1 cellular context compared by ENCODE assay signal in the genomic region with DNA sequence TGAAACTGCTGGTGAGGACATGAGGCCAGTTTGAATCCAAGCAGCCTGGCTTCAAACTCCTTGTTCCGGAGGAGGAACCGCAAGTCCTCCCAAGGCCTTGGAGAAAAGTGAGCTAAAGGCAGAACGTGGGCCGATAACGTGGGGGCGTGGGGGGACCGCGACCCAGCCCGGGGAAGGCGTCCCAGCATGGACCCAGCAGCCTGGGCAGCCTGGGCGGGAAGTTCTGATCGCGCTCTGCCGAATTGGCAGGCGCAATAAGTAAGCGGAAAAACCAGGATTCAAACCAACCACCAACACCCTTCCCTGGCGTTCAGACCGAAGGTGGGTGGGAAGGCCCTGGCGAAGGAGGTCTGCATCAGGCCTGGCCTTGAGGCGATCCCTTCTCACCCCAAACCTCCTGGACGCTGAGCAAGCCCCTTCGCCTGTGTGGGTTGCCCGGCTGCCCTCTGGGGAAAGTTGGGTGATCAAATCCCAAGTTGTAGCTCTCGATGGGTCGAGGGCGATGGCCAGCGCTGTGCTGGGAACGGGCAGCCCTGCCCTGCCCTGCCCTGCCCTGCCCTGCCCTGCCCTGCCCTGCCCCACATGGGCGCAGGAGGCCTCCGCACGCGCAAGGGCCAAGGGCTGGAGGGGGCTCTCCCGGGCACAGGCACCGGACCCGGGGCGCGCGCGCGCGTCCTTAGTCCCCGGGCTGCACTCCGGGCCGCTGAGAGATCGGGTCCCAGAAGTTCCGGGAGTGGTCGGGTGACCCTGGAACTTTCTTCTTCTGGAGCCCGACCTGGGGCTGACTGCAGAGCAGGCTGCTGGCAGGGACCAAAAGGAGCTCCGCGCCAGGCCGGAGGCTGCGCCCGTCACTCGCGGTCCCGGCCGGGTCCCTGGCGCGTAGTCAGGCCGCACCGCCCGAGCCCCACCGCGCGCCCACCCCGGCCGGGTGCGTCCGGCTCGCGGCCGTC.
TF ChIP-seq lines count a peak whose summit lies in the region.

No MANE protein-coding gene starts in this region.

TF ChIP-seq in SK-N-SH, 30 proteins besides CTCF, POLR2A, EP300 and RAD21 (continued from another document):
- no peak for TF ChIP-seq FOSL2 (IDR thresholded peaks at IDR 0.05; ENCODE audit: borderline replicate concordance, low read depth)
- TF ChIP-seq, protein P1, sequence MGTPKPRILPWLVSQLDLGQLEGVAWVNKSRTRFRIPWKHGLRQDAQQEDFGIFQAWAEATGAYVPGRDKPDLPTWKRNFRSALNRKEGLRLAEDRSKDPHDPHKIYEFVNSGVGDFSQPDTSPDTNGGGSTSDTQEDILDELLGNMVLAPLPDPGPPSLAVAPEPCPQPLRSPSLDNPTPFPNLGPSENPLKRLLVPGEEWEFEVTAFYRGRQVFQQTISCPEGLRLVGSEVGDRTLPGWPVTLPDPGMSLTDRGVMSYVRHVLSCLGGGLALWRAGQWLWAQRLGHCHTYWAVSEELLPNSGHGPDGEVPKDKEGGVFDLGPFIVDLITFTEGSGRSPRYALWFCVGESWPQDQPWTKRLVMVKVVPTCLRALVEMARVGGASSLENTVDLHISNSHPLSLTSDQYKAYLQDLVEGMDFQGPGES (IDR thresholded peaks at IDR 0.05; ENCODE audit: low read depth, low read length): no peak
- TF ChIP-seq EZH2phosphoT487 (IDR thresholded peaks at IDR 0.05; ENCODE audit: borderline replicate concordance, low read depth): no peak
TF ChIP-seq in SK-N-SH: peak in this region for 0.
